ENCODE assay signal across 19 cellular contexts in genomic region chr4:137703225-137703624, GRCh38.
DNase-seq lines count a peak whose midpoint lies in the region; ATAC-seq and TF ChIP-seq lines count a peak whose summit lies in the region.
"Had no signal": no experiment of that assay in that cellular context is flagged by ENCODE, and none has a peak within 500 bp of the region (broad histone marks: within the 10 kb centered on the region; RNA-seq: fewer than 3 reads in every experiment).

No MANE protein-coding gene starts in this region.

- intact Hi-C loops in IMR-90 (cut with micrococcal nuclease) (no loop called here), PC-9 (cut with micrococcal nuclease; ENCODE audit: unreplicated experiment) (no loop called here)

- peaks cover 4% of the 10 kb centered on the region; the same call in 1 of the 2 replicates for H3K9me1 ChIP-seq in IMR-90 (ENCODE audit: insufficient read depth, low read length)

- H3K4me3 ChIP-seq in IMR-90 (ENCODE audit: insufficient read depth, low read depth, low read length), result no peak overlapping the region
- H3K4me3 ChIP-seq in muscle layer of colon (ENCODE audit: low read depth in 1 of 2, low read length in 2 of 2), result no peak overlapping the region
- H3K4me3 ChIP-seq in PC-9, result no peak overlapping the region

- H4K5ac ChIP-seq in IMR-90 (ENCODE audit: low read depth, low read length), result peak overlapping the region; percentile 90

- H4K8ac ChIP-seq in IMR-90 (ENCODE audit: low read depth in 2 of 2, low read length in 2 of 2), result peak overlapping the region; percentile 17 to 89; a peak in 3 of 4 replicates

- H3K9me2 ChIP-seq in PC-9 (ENCODE audit: insufficient read depth), result no peaks in the 10 kb centered on the region

- no peak overlapping the region for H2AK9ac ChIP-seq in IMR-90 (replicated peaks; ENCODE audit: low read depth, low read length, poor library complexity)

- H3K14ac ChIP-seq in IMR-90 (replicated peaks; ENCODE audit: low read depth, low read length), result peak overlapping the region; percentile 81

- no peak overlapping the region; the same call in 1 of the 2 replicates for H3K56ac ChIP-seq in IMR-90 (ENCODE audit: extremely low read depth, insufficient read depth, low read length)

- no peak overlapping the region for H2AFZ ChIP-seq in IMR-90 (replicated peaks; ENCODE audit: low read length, poor library complexity)
- H2AFZ ChIP-seq in PC-9, result no peak overlapping the region

- H3K23ac ChIP-seq in IMR-90 (ENCODE audit: low read depth, low read length), result 0 out of 2 replicates have a peak overlapping the region, but pooled peaks have one; percentile 67

- H3K27ac ChIP-seq in IMR-90 (ENCODE audit: insufficient read depth, low read length) (peak overlapping the region; percentile 78; the same call in 1 of the 2 replicates), muscle layer of colon (ENCODE audit: low read depth, low read length) (peak overlapping the region; percentile 53), PC-9 (no peak overlapping the region)

- no peak for TF ChIP-seq RAD21 in IMR-90 (IDR thresholded peaks at IDR 0.05; ENCODE audit: low read length)

- CTCF ChIA-PET in IMR-90 (lab: Yijun Ruan, JAX), result no interaction called here
- CTCF ChIA-PET in PC-9 (lab: Charles Lee), result no interaction called here

- H2BK20ac ChIP-seq in IMR-90 (ENCODE audit: low read depth, low read length), result peak overlapping the region; percentile 96

- H3K9ac ChIP-seq in IMR-90 (ENCODE audit: low read depth, low read length) (no peak overlapping the region), muscle layer of colon (ENCODE audit: low read length) (no peak overlapping the region)

- H4K91ac ChIP-seq in IMR-90 (ENCODE audit: insufficient read depth, low read depth, low read length), result peak overlapping the region; percentile 69

- POLR2A ChIA-PET in IMR-90 (lab: Charles Lee; ENCODE audit: unreplicated experiment), result interaction anchor here (1.1 to 1.2 kb wide), 2 partner anchors 39 to 171 kb away, joined by 3 to 5 read pairs; partner anchors contain the start of gene PCDH18
- POLR2A ChIA-PET in PC-9 (lab: Charles Lee; ENCODE audit: unreplicated experiment), result no interaction called here

- no peaks in the 10 kb centered on the region for H3K79me1 ChIP-seq in IMR-90 (ENCODE audit: low read depth in 1 of 2, low read length in 2 of 2)

- H3F3A ChIP-seq in PC-9 (ENCODE audit: insufficient read depth, low read depth), result no peaks in the 10 kb centered on the region

- no peaks in the 10 kb centered on the region for H3K36me3 ChIP-seq in IMR-90 (ENCODE audit: control insufficient read depth, insufficient read depth, low read length)
- no peaks in the 10 kb centered on the region for H3K36me3 ChIP-seq in muscle layer of colon (ENCODE audit: insufficient read depth, low read length)
- no peaks in the 10 kb centered on the region for H3K36me3 ChIP-seq in PC-9 (ENCODE audit: low read depth)

- BruUV-seq in IMR-90 (replicated peaks; lab: Mats Ljungman, UMichigan), result no TSS peak
- BruUV-seq in PC-9 (replicated peaks; lab: Mats Ljungman, UMichigan), result no TSS peak

- peak overlapping the region; percentile 91; the same call in 2 of the 3 replicates for H2BK15ac ChIP-seq in IMR-90 (ENCODE audit: low read depth, low read length)

- no peak for TF ChIP-seq POLR2A in IMR-90 (IDR thresholded peaks at IDR 0.05; ENCODE audit: low read depth, low read length)

- peaks cover 17% of the 10 kb centered on the region for H3K4me1 ChIP-seq in IMR-90 (ENCODE audit: control insufficient read depth, insufficient read depth, low read length)
- peaks cover 35% of the 10 kb centered on the region for H3K4me1 ChIP-seq in muscle layer of colon (ENCODE audit: insufficient read depth, low read length)
- H3K4me1 ChIP-seq in PC-9 (replicated peaks; ENCODE audit: insufficient read depth), result no peaks in the 10 kb centered on the region

- H3K79me2 ChIP-seq in PC-9 (ENCODE audit: low read depth), result no peaks in the 10 kb centered on the region

- H3K9me3 ChIP-seq in IMR-90 (ENCODE audit: control insufficient read depth, insufficient read depth, low read length), result peaks cover 4% of the 10 kb centered on the region; the same call in 1 of the 2 replicates
- H3K9me3 ChIP-seq in muscle layer of colon (ENCODE audit: low read length), result no peaks in the 10 kb centered on the region
- no peaks in the 10 kb centered on the region for H3K9me3 ChIP-seq in PC-9 (ENCODE audit: insufficient read depth, low read depth)

- peak overlapping the region; percentile 97 for H2AK5ac ChIP-seq in IMR-90 (ENCODE audit: low read depth, low read length)

- no peaks in the 10 kb centered on the region for H3K27me3 ChIP-seq in IMR-90 (ENCODE audit: control insufficient read depth, insufficient read depth, low read length)
- no peaks in the 10 kb centered on the region for H3K27me3 ChIP-seq in muscle layer of colon (ENCODE audit: control insufficient read depth in 1 of 2, insufficient read depth in 2 of 2, low read length in 2 of 2)
- no peaks in the 10 kb centered on the region for H3K27me3 ChIP-seq in PC-9 (ENCODE audit: insufficient read depth, low read depth)

- H3K4me2 ChIP-seq in IMR-90 (ENCODE audit: low read depth, low read length), result no peak overlapping the region
- no peak overlapping the region for H3K4me2 ChIP-seq in PC-9

- peak overlapping the region; percentile 94 for H3K4ac ChIP-seq in IMR-90 (ENCODE audit: low read depth, low read length)

- no peak for ATAC-seq in IMR-90 (ENCODE audit: low read depth)
- ATAC-seq: CD8-positive, alpha-beta T cell; stimulated activated naive CD8-positive, alpha-beta T cell treated with anti-CD3 and anti-CD28 coated beads, Interleukin-15, amount 100 ng/mL, for 72 hours; T-helper 17 cell had no signal

- peak overlapping the region; percentile 92 for H2BK120ac ChIP-seq in IMR-90 (ENCODE audit: low read depth, low read length)

- in situ Hi-C loops in IMR-90 (cut with MboI; ENCODE audit: low sequenced_read_pairs), result no loop called here

- peak overlapping the region; percentile 80 for H2BK5ac ChIP-seq in IMR-90 (ENCODE audit: low read depth, low read length, poor library complexity, severe bottlenecking)

- no peak for TF ChIP-seq CTCF in IMR-90 (conservative IDR thresholded peaks at IDR 0.05; ENCODE audit: low read depth, low read length)
- no peak for TF ChIP-seq CTCF in PC-9 (conservative IDR thresholded peaks at IDR 0.05)

- H3K18ac ChIP-seq in IMR-90 (ENCODE audit: low read depth, low read length), result peak overlapping the region; percentile 94

- DNase-seq in IMR-90 (no peak), NCI-H2081 treated with DMSO at 0.1 percent for 48 hours (lab: John Stamatoyannopoulos, UW) (peak; percentile 58), SHP77 treated with DMSO at 0.1 percent for 48 hours (lab: John Stamatoyannopoulos, UW) (peak; percentile 2), SW 1271 (lab: John Stamatoyannopoulos, UW) (no peak), NCI-H2107 (lab: John Stamatoyannopoulos, UW) (no peak), PC-9 (no peak)
- no peak for DNase-seq in activated CD4-positive, alpha-beta T cell treated with anti-CD3 and anti-CD28 coated beads for 1 hour
- DNase-seq: activated CD4-positive, CD25-positive, alpha-beta regulatory T cell; CD8-positive, alpha-beta T cell; EL; hypothalamus; kidney; midbrain; NCI-H2029; retina; SIG-M5; stimulated activated naive CD8-positive, alpha-beta T cell treated with anti-CD3 and anti-CD28 coated beads, Interleukin-15, amount 100 ng/mL, for 72 hours; T-helper 17 cell had no signal

- H4K20me1 ChIP-seq in IMR-90 (ENCODE audit: insufficient read depth, low read length), result no peaks in the 10 kb centered on the region
- H4K20me1 ChIP-seq in PC-9 (ENCODE audit: insufficient read depth), result no peaks in the 10 kb centered on the region

- dilution Hi-C loops in IMR-90 (cut with HindIII; ENCODE audit: low sequenced_read_pairs, unreplicated experiment), result no loop called here

TF ChIP-seq in IMR-90, 13 proteins besides CTCF, POLR2A, EP300 and RAD21:
- no peak for TF ChIP-seq CEBPB (IDR thresholded peaks at IDR 0.05; ENCODE audit: low read depth, low read length)
- no peak for TF ChIP-seq FOS (IDR thresholded peaks at IDR 0.05; ENCODE audit: low read depth, low read length)
- no peak for TF ChIP-seq ELK1 (IDR thresholded peaks at IDR 0.05; ENCODE audit: borderline replicate concordance, low read depth, low read length)
- no peak for TF ChIP-seq RFX5 (IDR thresholded peaks at IDR 0.05; ENCODE audit: low read depth, low read length)
- TF ChIP-seq SMC3 (IDR thresholded peaks at IDR 0.05; ENCODE audit: low read depth, low read length), result no peak
- no peak for TF ChIP-seq CHD1 (IDR thresholded peaks at IDR 0.05; ENCODE audit: low read depth, low read length)
- no peak for TF ChIP-seq MAZ (IDR thresholded peaks at IDR 0.05; ENCODE audit: borderline replicate concordance, low read depth, low read length)
- no peak for TF ChIP-seq MAFK (IDR thresholded peaks at IDR 0.05; ENCODE audit: low read depth, low read length)
- no peak for TF ChIP-seq BHLHE40 (IDR thresholded peaks at IDR 0.05; ENCODE audit: low read depth, low read length)
- TF ChIP-seq MXI1 (IDR thresholded peaks at IDR 0.05; ENCODE audit: borderline replicate concordance, low read depth, low read length), result no peak
- no peak for TF ChIP-seq USF2 (IDR thresholded peaks at IDR 0.05; ENCODE audit: low read depth, low read length)
- TF ChIP-seq NFE2L2 (IDR thresholded peaks at IDR 0.05; ENCODE audit: low read depth, low read length), result no peak
- TF ChIP-seq RCOR1 (IDR thresholded peaks at IDR 0.05; ENCODE audit: insufficient replicate concordance, low read length), result no peak

Comparison
In these comparisons a context has a peak if more than half of its experiments do, and no peak if none do; other contexts are left out.
1. DNase-seq: peak in NCI-H2081 treated with DMSO at 0.1 percent for 48 hours (single experiment) and SHP77 treated with DMSO at 0.1 percent for 48 hours (single experiment); none in IMR-90 (single experiment), SW 1271 (0 of 2), activated CD4-positive, alpha-beta T cell treated with anti-CD3 and anti-CD28 coated beads for 1 hour (single experiment), NCI-H2107 (single experiment) and PC-9 (0 of 2).